14 cellular contexts compared by ENCODE assay signal in the genomic region with DNA sequence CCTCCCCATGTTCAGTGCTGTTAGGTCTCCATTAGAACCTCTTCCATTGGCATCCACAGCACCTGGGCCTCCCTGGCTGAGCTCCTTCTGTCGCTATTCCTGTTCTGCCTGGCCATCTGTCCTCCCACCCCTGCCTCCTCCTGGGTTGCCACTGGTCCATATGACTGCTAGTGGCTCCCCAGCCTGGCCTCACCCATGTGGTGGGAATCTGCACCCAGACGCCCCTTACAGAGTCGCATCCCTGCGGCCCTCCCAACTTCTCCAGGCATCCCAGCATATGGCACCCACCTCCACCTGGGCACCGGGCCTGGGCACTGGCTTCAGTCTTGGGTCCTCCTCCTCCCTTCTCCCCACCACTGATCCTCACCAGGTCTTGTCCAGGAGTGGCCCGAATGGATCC. TPM values are rescaled to one million over a fixed set of nuclear protein-coding genes. Genes with fewer than 3 reads are reported as not detected.
DNase-seq lines count a peak whose midpoint lies in the region; ATAC-seq and TF ChIP-seq lines count a peak whose summit lies in the region.
"Had no signal": no experiment of that assay in that cellular context is flagged by ENCODE, and none has a peak within 500 bp of the region (broad histone marks: within the 10 kb centered on the region; RNA-seq: fewer than 3 reads in every experiment).

No MANE protein-coding gene starts in this region.

- no peak for TF ChIP-seq CTCF in RWPE2 (IDR thresholded peaks at IDR 0.05; ENCODE audit: poor library complexity, severe bottlenecking)

- DNase-seq in activated CD8-positive, alpha-beta memory T cell treated with anti-CD3 and anti-CD28 coated beads, Interleukin-2, amount 10 ng/mL, durations not matched to agents 7 days and 5 days: no peak
- no peak for DNase-seq in activated CD8-positive, alpha-beta memory T cell treated with anti-CD3 and anti-CD28 coated beads, Interleukin-2, amount 50 U/mL, for 48 hours
- DNase-seq in RWPE2 (ENCODE audit: low spot score): no peak
- DNase-seq in epithelial cell of prostate (ENCODE audit: low read depth, low spot score): no peak
- no peak for DNase-seq in stimulated activated effector memory CD8-positive, alpha-beta T cell treated with anti-CD3 and anti-CD28 coated beads, Interleukin-12 subunit alpha, Interleukin-12 subunit beta, amount 100 ng/mL, for 72 hours (ENCODE audit: low spot score in 2 of 2)
- no peak for DNase-seq in NCI-H1694 treated with DMSO at 0.1 percent for 48 hours (lab: John Stamatoyannopoulos, UW)
- no peak for DNase-seq in NCI-H2227 treated with DMSO at 0.1 percent for 48 hours (lab: John Stamatoyannopoulos, UW)
- DNase-seq in ureter (ENCODE audit: low spot score): no peak
- DNase-seq: OCI-M1 had no signal

- peaks cover 41% of the 10 kb centered on the region for H3K4me1 ChIP-seq in RWPE2 (ENCODE audit: insufficient read depth, poor library complexity, severe bottlenecking)

- peaks cover 70% of the 10 kb centered on the region for H3K36me3 Mint-ChIP-seq in activated CD8-positive, alpha-beta memory T cell treated with anti-CD3 and anti-CD28 coated beads, Interleukin-2, amount 10 ng/mL, durations not matched to agents 7 days and 5 days
- peaks cover 81% of the 10 kb centered on the region for H3K36me3 Mint-ChIP-seq in stimulated activated effector memory CD8-positive, alpha-beta T cell treated with anti-CD3 and anti-CD28 coated beads, Interleukin-12 subunit alpha, Interleukin-12 subunit beta, amount 100 ng/mL, for 72 hours

- peak overlapping the region; percentile 99 for H3K27ac ChIP-seq in RWPE2 (ENCODE audit: poor library complexity, severe bottlenecking)
- peak overlapping the region; percentile 98 for H3K27ac ChIP-seq in epithelial cell of prostate

- H3K27me3 ChIP-seq in RWPE2 (ENCODE audit: insufficient read depth, poor library complexity, severe bottlenecking): no peaks in the 10 kb centered on the region

- no peak for ATAC-seq in activated CD8-positive, alpha-beta memory T cell treated with anti-CD3 and anti-CD28 coated beads, Interleukin-2, amount 10 ng/mL, durations not matched to agents 7 days and 5 days
- ATAC-seq in RWPE2 (ENCODE audit: low read depth): no peak
- ATAC-seq in stimulated activated effector memory CD8-positive, alpha-beta T cell treated with anti-CD3 and anti-CD28 coated beads, Interleukin-12 subunit alpha, Interleukin-12 subunit beta, amount 100 ng/mL, for 72 hours: no peak
- ATAC-seq: activated CD4-positive, CD25-positive, alpha-beta regulatory T cell treated with anti-CD3 and anti-CD28 coated beads, Interleukin-2, amount 50 U/mL, for 24 hours; left lobe of liver; sciatic nerve had no signal

- H3K27ac Mint-ChIP-seq in activated CD8-positive, alpha-beta memory T cell treated with anti-CD3 and anti-CD28 coated beads, Interleukin-2, amount 10 ng/mL, durations not matched to agents 7 days and 5 days: peak overlapping the region; percentile 25
- peak overlapping the region; percentile 98 for H3K27ac Mint-ChIP-seq in stimulated activated effector memory CD8-positive, alpha-beta T cell treated with anti-CD3 and anti-CD28 coated beads, Interleukin-12 subunit alpha, Interleukin-12 subunit beta, amount 100 ng/mL, for 72 hours
- H3K27ac Mint-ChIP-seq: activated T-helper 2 cell treated with anti-CD3 and anti-CD28 coated beads, Interferon-gamma antibody, Interleukin-2, Interleukin-4, amounts not matched to agents 10 μg/mL and 5 μg/mL and 100 μg/mL, durations not matched to agents 14 hours and 24 hours and 36 hours had no signal

- CTCF ChIA-PET in activated CD8-positive, alpha-beta memory T cell treated with anti-CD3 and anti-CD28 coated beads, Interleukin-2, amount 10 ng/mL, durations not matched to agents 7 days and 5 days (lab: Charles Lee): no interaction called here

- H3K27me3 Mint-ChIP-seq in activated CD8-positive, alpha-beta memory T cell treated with anti-CD3 and anti-CD28 coated beads, Interleukin-2, amount 10 ng/mL, durations not matched to agents 7 days and 5 days: no peaks in the 10 kb centered on the region

- no peaks in the 10 kb centered on the region for H3K9me3 Mint-ChIP-seq in activated CD8-positive, alpha-beta memory T cell treated with anti-CD3 and anti-CD28 coated beads, Interleukin-2, amount 10 ng/mL, durations not matched to agents 7 days and 5 days (ENCODE audit: low read depth)
- H3K9me3 Mint-ChIP-seq in stimulated activated effector memory CD8-positive, alpha-beta T cell treated with anti-CD3 and anti-CD28 coated beads, Interleukin-12 subunit alpha, Interleukin-12 subunit beta, amount 100 ng/mL, for 72 hours: no peaks in the 10 kb centered on the region
- H3K9me3 Mint-ChIP-seq: activated T-helper 2 cell treated with anti-CD3 and anti-CD28 coated beads, Interferon-gamma antibody, Interleukin-2, Interleukin-4, amounts not matched to agents 10 μg/mL and 5 μg/mL and 100 μg/mL, durations not matched to agents 14 hours and 24 hours and 36 hours had no signal

- no peak overlapping the region for H3K4me3 ChIP-seq in RWPE2 (ENCODE audit: severe bottlenecking)

- H3K4me3 Mint-ChIP-seq in activated CD8-positive, alpha-beta memory T cell treated with anti-CD3 and anti-CD28 coated beads, Interleukin-2, amount 10 ng/mL, durations not matched to agents 7 days and 5 days: no peak overlapping the region
- no peak overlapping the region for H3K4me3 Mint-ChIP-seq in stimulated activated effector memory CD8-positive, alpha-beta T cell treated with anti-CD3 and anti-CD28 coated beads, Interleukin-12 subunit alpha, Interleukin-12 subunit beta, amount 100 ng/mL, for 72 hours

- H3K36me3 ChIP-seq in RWPE2 (ENCODE audit: low read depth): peaks cover 76% of the 10 kb centered on the region

- no peaks in the 10 kb centered on the region for H3K9me3 ChIP-seq in RWPE2 (ENCODE audit: severe bottlenecking)

- H3K4me1 Mint-ChIP-seq in activated CD8-positive, alpha-beta memory T cell treated with anti-CD3 and anti-CD28 coated beads, Interleukin-2, amount 10 ng/mL, durations not matched to agents 7 days and 5 days: peaks cover 61% of the 10 kb centered on the region
- peaks cover 81% of the 10 kb centered on the region for H3K4me1 Mint-ChIP-seq in stimulated activated effector memory CD8-positive, alpha-beta T cell treated with anti-CD3 and anti-CD28 coated beads, Interleukin-12 subunit alpha, Interleukin-12 subunit beta, amount 100 ng/mL, for 72 hours

RNA-seq across cellular contexts. Expression of a gene that starts 7.7 kb away (rescaled TPM):
- total RNA-seq in activated CD8-positive, alpha-beta memory T cell treated with anti-CD3 and anti-CD28 coated beads, Interleukin-2, amount 10 ng/mL, durations not matched to agents 7 days and 5 days: 100 to 1,000 TPM; 194 to 312 TPM
- total RNA-seq in ureter: 16.6 TPM

RNA-seq across cellular contexts. Expression of a gene that starts 16.5 kb away (rescaled TPM):
- 10 to 100 TPM; 13.8 to 15.5 TPM for total RNA-seq in activated CD8-positive, alpha-beta memory T cell treated with anti-CD3 and anti-CD28 coated beads, Interleukin-2, amount 10 ng/mL, durations not matched to agents 7 days and 5 days
- total RNA-seq in ureter: 13.6 TPM

RNA-seq across cellular contexts. Expression of a gene that starts 17.3 kb away (rescaled TPM):
- total RNA-seq in activated CD8-positive, alpha-beta memory T cell treated with anti-CD3 and anti-CD28 coated beads, Interleukin-2, amount 10 ng/mL, durations not matched to agents 7 days and 5 days: 10 to 100 TPM; 76.5 to 76.8 TPM
- total RNA-seq in ureter: 84.1 TPM

RNA-seq across cellular contexts. Expression of a gene that starts 22.6 kb away (rescaled TPM):
- under 1 TPM in 1 of 2 experiments, not detected in 1; 0.18 TPM for total RNA-seq in activated CD8-positive, alpha-beta memory T cell treated with anti-CD3 and anti-CD28 coated beads, Interleukin-2, amount 10 ng/mL, durations not matched to agents 7 days and 5 days
- 0.29 TPM for total RNA-seq in ureter
- total RNA-seq: activated T-helper 2 cell treated with anti-CD3 and anti-CD28 coated beads, Interferon-gamma antibody, Interleukin-2, Interleukin-4, amounts not matched to agents 10 μg/mL and 5 μg/mL and 100 μg/mL, durations not matched to agents 14 hours and 24 hours and 36 hours; cardiac septum; sciatic nerve had no signal

RNA-seq across cellular contexts. Expression of a gene that starts 36.3 kb away (rescaled TPM):
- total RNA-seq in activated CD8-positive, alpha-beta memory T cell treated with anti-CD3 and anti-CD28 coated beads, Interleukin-2, amount 10 ng/mL, durations not matched to agents 7 days and 5 days: 10 to 100 TPM; 32.5 to 37.0 TPM
- total RNA-seq in ureter: 36.6 TPM

Comparison
In these comparisons a context has a peak if more than half of its experiments do, and no peak if none do; other contexts are left out.
1. RNA of a gene that starts 7.7 kb away (total RNA-seq): 194 to 312 TPM in activated CD8-positive, alpha-beta memory T cell treated with anti-CD3 and anti-CD28 coated beads, Interleukin-2, amount 10 ng/mL, durations not matched to agents 7 days and 5 days; 16.6 TPM in ureter (single experiment); every median in the first group is over 10 times any median in the second.